In the genomic region with DNA sequence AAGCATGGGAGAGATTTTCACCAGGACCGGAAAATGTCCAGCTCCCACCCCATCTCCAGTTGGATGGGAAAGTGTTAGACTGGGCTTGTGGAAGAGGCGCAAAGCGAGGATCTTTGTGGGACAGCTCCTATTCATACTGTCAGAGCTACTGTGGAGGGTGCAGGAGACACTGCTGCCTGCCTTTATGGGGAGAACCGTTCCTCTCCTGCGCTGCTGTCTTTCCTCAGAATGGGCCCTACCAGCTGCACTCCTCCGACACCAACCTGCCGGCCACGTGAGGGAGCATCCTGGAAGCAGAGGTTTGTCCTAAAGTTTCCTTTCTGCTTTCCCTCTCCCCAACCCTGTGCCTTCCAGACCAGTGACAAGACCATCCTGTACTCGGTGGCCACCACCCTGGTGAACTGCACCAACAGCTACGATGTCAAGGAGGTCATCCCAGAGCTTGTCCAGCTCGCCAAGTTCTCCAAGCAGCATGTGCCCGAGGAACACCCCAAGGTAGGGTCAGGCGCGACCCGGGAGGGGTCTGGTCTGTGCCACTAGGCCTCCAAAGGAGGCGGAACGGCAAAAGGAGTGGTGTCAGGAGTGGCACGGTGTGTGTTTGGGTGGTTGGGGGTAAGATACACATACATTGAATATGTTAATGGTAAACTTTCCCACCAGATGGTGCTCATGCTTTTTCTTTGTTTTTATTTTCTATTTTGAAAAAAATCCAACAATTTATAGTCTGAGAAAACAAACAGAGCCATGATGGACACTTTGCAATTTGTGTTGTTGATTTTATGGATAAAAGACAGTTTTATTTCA, we compare ENCODE assay signal across 8 cellular contexts. TPM values are rescaled to one million over a fixed set of nuclear protein-coding genes. Genes with fewer than 3 reads are reported as not detected.
DNase-seq lines count a peak whose midpoint lies in the region; ATAC-seq and TF ChIP-seq lines count a peak whose summit lies in the region.

No MANE protein-coding gene starts in this region.

- H3K36me3 ChIP-seq in heart right ventricle: peaks cover 0 to 62% (median 0%) of the 10 kb centered on the region in 9 donors
- peaks cover 28% of the 10 kb centered on the region for H3K36me3 ChIP-seq in right atrium auricular region

- H3K27me3 ChIP-seq in heart right ventricle (no peaks in the 10 kb centered on the region), right atrium auricular region (no peaks in the 10 kb centered on the region)

- peaks cover 0 to 15% (median 0%) of the 10 kb centered on the region in 9 donors for H3K4me1 ChIP-seq in heart right ventricle
- no peaks in the 10 kb centered on the region for H3K4me1 ChIP-seq in right atrium auricular region

- peaks cover 33% of the 10 kb centered on the region for H3K4me1 Mint-ChIP-seq in T-helper 2 cell treated with Interferon-gamma antibody and Interleukin-4, amounts not matched to agents 5 μg/mL and 100 μg/mL, for 36 hours (ENCODE audit: low read depth)

- intact Hi-C loops in heart right ventricle (cut with DNase I): loop anchor here in 7 of 10 donors (2.0 to 10.0 kb wide), 10 partner anchors 74 to 594 kb away; a partner anchor contains a TSS

- H3K9me3 ChIP-seq in heart right ventricle: no peaks in the 10 kb centered on the region
- no peaks in the 10 kb centered on the region for H3K9me3 ChIP-seq in right atrium auricular region

- H3K27ac ChIP-seq in heart right ventricle (no peak overlapping the region), right atrium auricular region (no peak overlapping the region)

- H3K4me3 Mint-ChIP-seq in T-helper 2 cell treated with Interferon-gamma antibody and Interleukin-4, amounts not matched to agents 5 μg/mL and 100 μg/mL, for 36 hours: peak overlapping the region; percentile 34

- H3K27ac Mint-ChIP-seq in T-helper 2 cell treated with Interferon-gamma antibody and Interleukin-4, amounts not matched to agents 5 μg/mL and 100 μg/mL, for 36 hours: peak overlapping the region; percentile 47

- no peaks in the 10 kb centered on the region for H3K27me3 Mint-ChIP-seq in T-helper 2 cell treated with Interferon-gamma antibody and Interleukin-4, amounts not matched to agents 5 μg/mL and 100 μg/mL, for 36 hours (ENCODE audit: low read depth)

- H3K36me3 Mint-ChIP-seq in T-helper 2 cell treated with Interferon-gamma antibody and Interleukin-4, amounts not matched to agents 5 μg/mL and 100 μg/mL, for 36 hours (ENCODE audit: low read depth): no peaks in the 10 kb centered on the region

- no peaks in the 10 kb centered on the region for H3K9me3 Mint-ChIP-seq in T-helper 2 cell treated with Interferon-gamma antibody and Interleukin-4, amounts not matched to agents 5 μg/mL and 100 μg/mL, for 36 hours

- peak in 7 of 9 donors; percentile 32 to 56 (median 41) for TF ChIP-seq CTCF in heart right ventricle (IDR thresholded peaks at IDR 0.05)
- peak in 1 of 2 donors; percentile 40 for TF ChIP-seq CTCF in right atrium auricular region (IDR thresholded peaks at IDR 0.05)

- 73 to 80% methylated on average over 18 of the region's 18 CpGs for WGBS in heart right ventricle, 2 donors

- no peak for DNase-seq in heart right ventricle
- DNase-seq in right atrium auricular region (ENCODE audit: low spot score): no peak
- no peak for DNase-seq in T-helper 2 cell treated with Interferon-gamma antibody and Interleukin-4, amounts not matched to agents 5 μg/mL and 100 μg/mL, for 36 hours (ENCODE audit: low spot score)
- peak; percentile 37 for DNase-seq in superior temporal gyrus (ENCODE audit: extremely low spot score)
- no peak for DNase-seq in NCI-H1092 (lab: John Stamatoyannopoulos, UW)

- ATAC-seq in heart right ventricle: peak in 3 of 8 donors; percentile 16 to 46 (median 32)
- peak; percentile 41 for ATAC-seq in esophagus mucosa
- no peak for ATAC-seq in GM18868 (IDR thresholded peaks at IDR 0.05; ENCODE audit: unreplicated experiment)
- no peak for ATAC-seq in HG03442 (IDR thresholded peaks at IDR 0.05; ENCODE audit: unreplicated experiment)

- H3K4me3 ChIP-seq in heart right ventricle: no peak overlapping the region
- no peak overlapping the region for H3K4me3 ChIP-seq in right atrium auricular region

RNA-seq across cellular contexts. Expression of a gene that starts 23.0 kb away (rescaled TPM):
- not detected for total RNA-seq in heart right ventricle
- not detected for polyA plus RNA-seq in heart right ventricle
- total RNA-seq in right atrium auricular region: not detected
- total RNA-seq in esophagus mucosa: not detected

RNA-seq across cellular contexts. Expression of a gene that starts 23.6 kb away (rescaled TPM):
- 100 to 1,000 TPM; 174 to 303 (median 251) TPM for total RNA-seq in heart right ventricle
- 10 to 100 TPM; 27.8 to 35.0 TPM for polyA plus RNA-seq in heart right ventricle
- 100 to 1,000 TPM; 118 to 131 TPM for total RNA-seq in right atrium auricular region
- total RNA-seq in esophagus mucosa: not detected

RNA-seq across cellular contexts. Expression of a gene that starts 29.1 kb away (rescaled TPM):
- 1 to 10 TPM; 2.7 to 5.1 (median 4.2) TPM for total RNA-seq in heart right ventricle
- polyA plus RNA-seq in heart right ventricle: 1 to 10 TPM; 1.8 to 7.5 TPM
- 1 to 10 TPM; 3.6 to 8.2 TPM for total RNA-seq in right atrium auricular region
- 14.7 TPM for total RNA-seq in esophagus mucosa

RNA-seq across cellular contexts. Expression of a gene that starts 49.8 kb away (rescaled TPM):
- total RNA-seq in heart right ventricle (not detected), right atrium auricular region (not detected), esophagus mucosa (not detected)
- polyA plus RNA-seq in heart right ventricle: not detected

RNA-seq across cellular contexts. Expression of a gene that starts 51.5 kb away (rescaled TPM):
- total RNA-seq in heart right ventricle: 1 to 10 TPM; 3.2 to 9.6 (median 5.6) TPM
- polyA plus RNA-seq in heart right ventricle: 1 to 10 TPM; 3.0 to 4.3 TPM
- total RNA-seq in right atrium auricular region: 1 to 10 TPM; 2.0 to 4.5 TPM
- 6.3 TPM for total RNA-seq in esophagus mucosa

Comparison
In these comparisons a context has a peak if more than half of its experiments do, and no peak if none do; other contexts are left out.
1. RNA of a gene that starts 23.6 kb away (total RNA-seq): 174 to 303 TPM in heart right ventricle and 118 to 131 TPM in right atrium auricular region; not detected in esophagus mucosa (single experiment); every median in the first group is over 100 times any median in the second.